15 cellular contexts compared by ENCODE assay signal in the genomic region with DNA sequence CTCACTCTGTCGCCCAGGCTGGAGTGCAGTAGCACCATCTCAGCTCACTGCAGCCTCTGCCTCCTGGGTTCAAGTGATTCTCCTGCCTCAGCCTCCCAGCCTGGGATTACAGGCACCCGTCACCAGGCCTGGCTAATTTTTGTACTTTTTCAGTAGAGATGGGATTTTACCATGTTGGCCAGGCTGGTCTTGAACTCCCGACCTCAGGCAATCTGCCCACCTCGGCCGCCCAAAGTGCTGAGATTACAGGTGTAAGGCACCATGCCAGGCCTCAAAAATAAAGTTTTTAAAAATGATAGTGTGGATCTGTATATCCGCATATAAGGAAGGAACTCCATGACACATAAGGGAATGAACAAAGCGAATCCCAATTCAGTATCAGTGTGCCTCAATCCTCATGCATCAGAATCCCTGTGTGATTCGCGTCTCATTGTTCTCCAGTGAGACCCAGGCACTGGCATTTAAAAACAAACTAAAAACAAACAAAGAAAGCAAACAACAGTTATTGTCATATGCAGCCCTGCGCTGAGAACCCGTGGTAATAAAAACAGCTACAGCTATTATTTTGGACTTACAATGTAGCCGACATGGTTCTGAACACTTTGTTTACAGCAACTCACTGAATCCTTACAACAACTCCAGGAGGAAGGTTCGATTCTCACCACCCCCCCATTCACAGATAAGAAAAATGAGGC.
"Had no signal": no experiment of that assay in that cellular context is flagged by ENCODE, and none has a peak within 500 bp of the region (broad histone marks: within the 10 kb centered on the region; RNA-seq: fewer than 3 reads in every experiment).

No MANE protein-coding gene starts in this region.

- H3K27ac ChIP-seq: transverse colon had no signal

- H3K9me3 ChIP-seq: transverse colon had no signal

- H3K9me3 Mint-ChIP-seq: activated CD4-positive, alpha-beta T cell treated with anti-CD3 and anti-CD28 coated beads, Interleukin-2, amount 10 ng/mL, durations not matched to agents 24 days and 14 days; activated T-cell treated with anti-CD3 and anti-CD28 coated beads, Interleukin-2, amount 50 U/mL, for 72 hours; neural crest cell had no signal

- H3K27me3 ChIP-seq: transverse colon had no signal

- H3K4me1 Mint-ChIP-seq: activated CD4-positive, alpha-beta T cell treated with anti-CD3 and anti-CD28 coated beads, Interleukin-2, amount 10 ng/mL, durations not matched to agents 24 days and 14 days had no signal

- DNase-seq: activated CD4-positive, alpha-beta T cell treated with anti-CD3 and anti-CD28 coated beads, Interleukin-2, amount 10 ng/mL, durations not matched to agents 24 days and 14 days; activated CD4-positive, CD25-positive, alpha-beta regulatory T cell; activated CD8-positive, alpha-beta memory T cell treated with anti-CD3 and anti-CD28 coated beads, Interleukin-2, amount 50 U/mL, for 4 hours; activated CD8-positive, alpha-beta T cell treated with anti-CD3 and anti-CD28 coated beads, Interleukin-2, amount 10 ng/mL, durations not matched to agents 7 days and 5 days; activated naive CD4-positive, alpha-beta T cell; activated T-cell treated with anti-CD3 and anti-CD28 coated beads, Interleukin-2, amount 50 U/mL, for 72 hours; effector CD8-positive, alpha-beta T cell; foreskin fibroblast; stimulated activated CD4-positive, alpha-beta T cell treated with anti-CD3 and anti-CD28 coated beads, Interleukin-15, amount 100 ng/mL, for 24 hours; stimulated activated CD4-positive, alpha-beta T cell treated with anti-CD3 and anti-CD28 coated beads, Interleukin-4, amount 100 ng/mL, for 24 hours; stimulated activated naive CD8-positive, alpha-beta T cell treated with anti-CD3 and anti-CD28 coated beads, Interleukin-15, Interleukin-2, amounts not matched to agents 100 U/mL and 50 U/mL, for 24 hours; T-helper 2 cell; transverse colon had no signal

- H3K27ac Mint-ChIP-seq: activated CD4-positive, alpha-beta T cell treated with anti-CD3 and anti-CD28 coated beads, Interleukin-2, amount 10 ng/mL, durations not matched to agents 24 days and 14 days; activated CD8-positive, alpha-beta T cell treated with anti-CD3 and anti-CD28 coated beads, Interleukin-2, amount 10 ng/mL, durations not matched to agents 7 days and 5 days; activated T-cell treated with anti-CD3 and anti-CD28 coated beads, Interleukin-2, amount 50 U/mL, for 72 hours had no signal

- H3K4me3 ChIP-seq: lung, transverse colon had no signal

- H3K4me3 Mint-ChIP-seq: activated CD4-positive, alpha-beta T cell treated with anti-CD3 and anti-CD28 coated beads, Interleukin-2, amount 10 ng/mL, durations not matched to agents 24 days and 14 days; activated CD8-positive, alpha-beta T cell treated with anti-CD3 and anti-CD28 coated beads, Interleukin-2, amount 10 ng/mL, durations not matched to agents 7 days and 5 days; activated T-cell treated with anti-CD3 and anti-CD28 coated beads, Interleukin-2, amount 50 U/mL, for 72 hours; neural crest cell had no signal

- ATAC-seq: activated CD8-positive, alpha-beta T cell treated with anti-CD3 and anti-CD28 coated beads, Interleukin-2, amount 10 ng/mL, durations not matched to agents 7 days and 5 days; activated T-cell treated with anti-CD3 and anti-CD28 coated beads, Interleukin-2, amount 50 U/mL, for 72 hours; stimulated activated naive CD8-positive, alpha-beta T cell treated with anti-CD3 and anti-CD28 coated beads, Interleukin-15, Interleukin-2, amounts not matched to agents 100 U/mL and 50 U/mL, for 24 hours had no signal

- H3K36me3 ChIP-seq: transverse colon had no signal
